Comparison of ENCODE assay signal across 12 cellular contexts in the genomic region with DNA sequence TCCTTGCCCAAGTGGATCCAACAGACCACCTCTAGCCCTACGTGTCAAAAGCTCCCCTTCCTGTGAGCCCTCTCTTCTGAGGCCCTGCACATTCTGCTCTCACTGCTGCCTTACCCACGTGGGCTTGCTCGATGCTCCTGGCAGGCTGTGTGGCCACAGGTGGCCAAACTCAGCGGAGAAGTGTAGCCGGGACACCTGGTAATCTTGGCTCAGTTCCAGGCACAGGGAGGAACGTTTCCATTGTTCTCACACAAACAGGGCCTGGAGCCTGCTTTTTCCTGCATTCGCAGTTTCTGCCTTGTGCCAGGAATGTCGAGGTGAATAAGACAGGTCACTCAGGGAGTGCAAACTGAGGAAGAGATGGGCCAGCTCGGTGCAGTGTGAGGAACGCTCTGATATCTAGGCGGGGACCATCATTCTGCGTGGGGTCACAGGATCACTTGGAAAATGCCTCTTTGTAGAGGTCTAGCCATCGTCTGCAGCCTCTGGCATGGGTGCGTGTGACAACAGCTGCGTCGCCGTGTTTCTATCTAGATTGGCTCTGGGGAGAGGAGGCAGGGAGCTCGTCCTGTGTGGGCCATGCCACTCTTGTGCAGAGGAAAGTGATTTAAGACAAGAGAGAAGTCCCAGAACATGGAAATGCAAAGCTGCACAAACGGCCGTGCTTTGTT.
DNase-seq lines count a peak whose midpoint lies in the region; ATAC-seq and TF ChIP-seq lines count a peak whose summit lies in the region.
"Had no signal": no experiment of that assay in that cellular context is flagged by ENCODE, and none has a peak within 500 bp of the region (broad histone marks: within the 10 kb centered on the region; RNA-seq: fewer than 3 reads in every experiment).

No MANE protein-coding gene starts in this region.

- H3K27ac ChIP-seq in foreskin keratinocyte, result no peak overlapping the region
- H3K27ac ChIP-seq: A549, SK-N-MC had no signal

- DNase-seq in T-helper 1 cell, result no peak
- peak; percentile 99 for DNase-seq in NCI-H748 (lab: John Stamatoyannopoulos, UW; ENCODE audit: unreplicated experiment)
- DNase-seq in foreskin keratinocyte, result peak; percentile 32 to 55
- no peak for DNase-seq in stimulated activated naive CD4-positive, alpha-beta T cell (lab: John Stamatoyannopoulos, UW)
- no peak for DNase-seq in natural killer cell
- DNase-seq: foreskin fibroblast had no signal

- no peaks in the 10 kb centered on the region for H3K4me1 Mint-ChIP-seq in T-helper 1 cell treated with Interleukin-12 subunit alpha and Interleukin-12 subunit beta and Interleukin-4 antibody, amounts not matched to agents 30 μg/mL and 1 μg/mL, for 36 hours (ENCODE audit: low read depth)
- no peaks in the 10 kb centered on the region for H3K4me1 Mint-ChIP-seq in natural killer cell
- H3K4me1 Mint-ChIP-seq: IgD-negative memory B cell had no signal

- H3K36me3 Mint-ChIP-seq in T-helper 1 cell treated with Interleukin-12 subunit alpha and Interleukin-12 subunit beta and Interleukin-4 antibody, amounts not matched to agents 30 μg/mL and 1 μg/mL, for 36 hours (ENCODE audit: low read depth), result peaks cover 15% of the 10 kb centered on the region
- H3K36me3 Mint-ChIP-seq in natural killer cell, result no peaks in the 10 kb centered on the region
- H3K36me3 Mint-ChIP-seq: IgD-negative memory B cell had no signal

- H3K27me3 Mint-ChIP-seq in T-helper 1 cell treated with Interleukin-12 subunit alpha and Interleukin-12 subunit beta and Interleukin-4 antibody, amounts not matched to agents 30 μg/mL and 1 μg/mL, for 36 hours (ENCODE audit: low read depth), result no peaks in the 10 kb centered on the region
- no peaks in the 10 kb centered on the region for H3K27me3 Mint-ChIP-seq in natural killer cell (ENCODE audit: low read depth in 2 of 2)
- H3K27me3 Mint-ChIP-seq: IgD-negative memory B cell had no signal

- intact Hi-C loops in natural killer cell (cut with micrococcal nuclease), result no loop called here

- no peak overlapping the region for H3K4me3 Mint-ChIP-seq in T-helper 1 cell treated with Interleukin-12 subunit alpha and Interleukin-12 subunit beta and Interleukin-4 antibody, amounts not matched to agents 30 μg/mL and 1 μg/mL, for 36 hours
- no peak overlapping the region for H3K4me3 Mint-ChIP-seq in natural killer cell

- no peaks in the 10 kb centered on the region for H3K27me3 ChIP-seq in foreskin keratinocyte

- peak overlapping the region; percentile 29 for H3K27ac Mint-ChIP-seq in T-helper 1 cell treated with Interleukin-12 subunit alpha and Interleukin-12 subunit beta and Interleukin-4 antibody, amounts not matched to agents 30 μg/mL and 1 μg/mL, for 36 hours
- H3K27ac Mint-ChIP-seq in natural killer cell, result no peak overlapping the region
- H3K27ac Mint-ChIP-seq: IgD-negative memory B cell had no signal

- no peaks in the 10 kb centered on the region for H3K4me1 ChIP-seq in foreskin keratinocyte

- no peaks in the 10 kb centered on the region for H3K9me3 Mint-ChIP-seq in T-helper 1 cell treated with Interleukin-12 subunit alpha and Interleukin-12 subunit beta and Interleukin-4 antibody, amounts not matched to agents 30 μg/mL and 1 μg/mL, for 36 hours
- H3K9me3 Mint-ChIP-seq in natural killer cell, result no peaks in the 10 kb centered on the region
- H3K9me3 Mint-ChIP-seq: IgD-negative memory B cell had no signal

- TF ChIP-seq CTCF in foreskin keratinocyte (conservative IDR thresholded peaks at IDR 0.05) (no peak), natural killer cell (IDR thresholded peaks at IDR 0.05) (no peak)

- ATAC-seq in foreskin keratinocyte (no peak), GM21360 (IDR thresholded peaks at IDR 0.05; ENCODE audit: unreplicated experiment) (no peak), GM19467 (IDR thresholded peaks at IDR 0.05; ENCODE audit: unreplicated experiment) (no peak), natural killer cell (no peak)
- ATAC-seq: A549 had no signal

Comparison
In these comparisons a context has a peak if more than half of its experiments do, and no peak if none do; other contexts are left out.
1. DNase-seq: peak in NCI-H748 (single experiment) and foreskin keratinocyte (2 of 2); none in T-helper 1 cell (0 of 5), stimulated activated naive CD4-positive, alpha-beta T cell (0 of 6) and natural killer cell (single experiment).